8 cellular contexts compared by ENCODE assay signal in genomic region chr12:4604684-4605193, GRCh38. TPM values are rescaled to one million over a fixed set of nuclear protein-coding genes. Genes with fewer than 3 reads are reported as not detected.
A peak's percentile ranks its signal among the peaks of the same experiment; 100 is the strongest.
DNase-seq lines count a peak whose midpoint lies in the region; ATAC-seq and TF ChIP-seq lines count a peak whose summit lies in the region.

No MANE protein-coding gene starts in this region.

- H3K4me1 ChIP-seq in BE2C: peaks cover 19% of the 10 kb centered on the region

- DNase-seq in BE2C (peak; percentile 72), NCI-H460 (ENCODE audit: extremely low read depth, low read depth) (peak; percentile 78), coronary artery (ENCODE audit: low spot score) (peak; percentile 81), left kidney (ENCODE audit: low read depth, low spot score) (peak; percentile 93)
- DNase-seq in activated CD4-positive, alpha-beta T cell treated with anti-CD3 and anti-CD28 coated beads for 48 hours: peak; percentile 87
- peak; percentile 80 to 82 for DNase-seq in stimulated activated CD4-positive, alpha-beta T cell treated with anti-CD3 and anti-CD28 coated beads, Interleukin-2, amount 100 ng/mL, for 24 hours

- no peaks in the 10 kb centered on the region for H3K9me3 ChIP-seq in BE2C

- peak overlapping the region; percentile 85 for H3K4me3 ChIP-seq in BE2C (ENCODE audit: low read depth, low read length)
- H3K4me3 ChIP-seq in coronary artery: peak overlapping the region; percentile 84

- H3K27ac ChIP-seq in coronary artery: peak overlapping the region; percentile 67 to 73

- H3K27me3 ChIP-seq in BE2C: peaks cover 4% of the 10 kb centered on the region

- no peaks in the 10 kb centered on the region for H3K36me3 ChIP-seq in BE2C

- ATAC-seq in GM19023 (IDR thresholded peaks at IDR 0.05; ENCODE audit: unreplicated experiment) (peak; percentile 97), HG03280 (IDR thresholded peaks at IDR 0.05; ENCODE audit: unreplicated experiment) (peak; percentile 95)

- TF ChIP-seq CTCF in BE2C (IDR thresholded peaks at IDR 0.05; ENCODE audit: low read depth, low read length) (peak; percentile 98), coronary artery (IDR thresholded peaks at IDR 0.05) (peak; percentile 91)

RNA-seq across cellular contexts. Expression of gene DYRK4, which starts 42.7 kb away (rescaled TPM):
- polyA plus RNA-seq in BE2C (2012; ENCODE audit: insufficient read depth, insufficient read length, low read depth): 30.5 TPM
- 59.9 and 62.0 TPM in 2 replicates for total RNA-seq in NCI-H460 (2014; rRNA removed; shearing (Covaris generic))
- 19.8 and 22.1 TPM in 2 replicates for polyA plus RNA-seq in NCI-H460 (2014; cell fraction: nucleus; rRNA removed)

RNA-seq across cellular contexts. Expression of gene AKAP3, which starts 44.1 kb away (rescaled TPM):
- 0.31 TPM for polyA plus RNA-seq in BE2C (2012; ENCODE audit: insufficient read depth, insufficient read length, low read depth)
- total RNA-seq in NCI-H460 (2014; rRNA removed; shearing (Covaris generic)): 0.72 and 1.4 TPM in 2 replicates
- polyA plus RNA-seq in NCI-H460 (2014; cell fraction: nucleus; rRNA removed): not detected in 2 replicates

RNA-seq across cellular contexts. Expression of gene NDUFA9, which starts 44.2 kb away (rescaled TPM):
- polyA plus RNA-seq in BE2C (2012; ENCODE audit: insufficient read depth, insufficient read length, low read depth): 208 TPM
- 129 and 136 TPM in 2 replicates for total RNA-seq in NCI-H460 (2014; rRNA removed; shearing (Covaris generic))
- polyA plus RNA-seq in NCI-H460 (2014; cell fraction: nucleus; rRNA removed): 50.2 and 54.1 TPM in 2 replicates

Comparison
In these comparisons a context has a peak if more than half of its experiments do, and no peak if none do; other contexts are left out.
1. Peak in every context shown above with its lines: DNase-seq, ATAC-seq, H3K4me3 ChIP-seq and H3K27ac ChIP-seq.